1 cellular context compared by ENCODE assay signal in the genomic region with DNA sequence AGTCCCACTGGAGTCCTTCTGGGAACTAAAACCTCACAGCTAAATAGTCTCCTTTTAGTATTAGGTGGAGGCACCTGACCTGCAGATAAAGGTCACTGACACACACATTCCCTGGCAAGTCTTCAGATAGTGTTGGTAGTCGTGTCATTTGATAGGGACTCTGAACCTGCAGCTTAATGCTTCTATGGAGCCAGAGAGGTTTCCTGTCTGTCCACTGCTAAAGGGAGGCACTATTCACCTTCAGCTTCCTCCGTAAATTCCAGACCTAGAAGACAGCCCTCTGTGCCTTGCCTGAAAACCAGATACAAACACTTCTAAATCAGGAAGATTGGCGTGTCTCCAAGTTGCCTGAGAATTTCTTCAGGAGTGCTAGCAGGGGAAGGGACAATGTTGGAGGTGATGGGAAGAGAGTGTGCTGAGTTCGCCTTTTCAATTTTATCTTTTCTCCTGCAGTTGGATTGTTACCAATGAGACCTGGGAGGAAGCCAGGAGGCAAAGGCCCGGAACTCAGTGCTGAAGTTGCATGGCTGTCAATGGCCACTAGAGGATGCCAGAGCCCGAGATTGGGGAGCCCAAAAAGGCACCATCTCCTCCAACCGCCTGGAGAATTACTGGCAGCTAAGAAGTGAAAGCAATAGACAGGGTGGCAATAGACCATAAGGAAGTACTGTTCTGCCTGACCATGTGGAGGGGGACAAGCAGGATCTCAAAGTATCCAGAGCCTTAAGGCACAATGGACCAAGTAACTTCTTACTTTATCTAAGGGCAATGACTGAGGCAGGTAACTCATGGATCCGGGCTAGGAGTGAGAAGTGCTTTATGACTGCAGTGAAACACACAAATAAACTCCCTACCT.
TF ChIP-seq lines count a peak whose summit lies in the region.

No MANE protein-coding gene starts in this region.

TF ChIP-seq in GM12878, 131 proteins besides CTCF, POLR2A, EP300 and RAD21 (continued from another document):
- TF ChIP-seq, protein P1, sequence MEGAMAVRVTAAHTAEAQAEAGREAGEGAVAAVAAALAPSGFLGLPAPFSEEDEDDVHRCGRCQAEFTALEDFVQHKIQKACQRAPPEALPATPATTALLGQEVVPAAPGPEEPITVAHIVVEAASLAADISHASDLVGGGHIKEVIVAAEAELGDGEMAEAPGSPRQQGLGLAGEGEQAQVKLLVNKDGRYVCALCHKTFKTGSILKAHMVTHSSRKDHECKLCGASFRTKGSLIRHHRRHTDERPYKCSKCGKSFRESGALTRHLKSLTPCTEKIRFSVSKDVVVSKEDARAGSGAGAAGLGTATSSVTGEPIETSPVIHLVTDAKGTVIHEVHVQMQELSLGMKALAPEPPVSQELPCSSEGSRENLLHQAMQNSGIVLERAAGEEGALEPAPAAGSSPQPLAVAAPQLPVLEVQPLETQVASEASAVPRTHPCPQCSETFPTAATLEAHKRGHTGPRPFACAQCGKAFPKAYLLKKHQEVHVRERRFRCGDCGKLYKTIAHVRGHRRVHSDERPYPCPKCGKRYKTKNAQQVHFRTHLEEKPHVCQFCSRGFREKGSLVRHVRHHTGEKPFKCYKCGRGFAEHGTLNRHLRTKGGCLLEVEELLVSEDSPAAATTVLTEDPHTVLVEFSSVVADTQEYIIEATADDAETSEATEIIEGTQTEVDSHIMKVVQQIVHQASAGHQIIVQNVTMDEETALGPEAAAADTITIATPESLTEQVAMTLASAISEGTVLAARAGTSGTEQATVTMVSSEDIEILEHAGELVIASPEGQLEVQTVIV (IDR thresholded peaks at IDR 0.05; ENCODE audit: borderline replicate concordance, partially characterized antibody) = no peak
- TF ChIP-seq IRF4 (IDR thresholded peaks at IDR 0.05; ENCODE audit: low read depth, low read length) (no peak), KDM1A (IDR thresholded peaks at IDR 0.05; ENCODE audit: borderline replicate concordance) (no peak), SREBF2 (IDR thresholded peaks at IDR 0.05; ENCODE audit: low read length) (no peak), PAX5 (IDR thresholded peaks at IDR 0.05; ENCODE audit: borderline replicate concordance, low read depth, low read length) (no peak), SUPT20H (IDR thresholded peaks at IDR 0.05; ENCODE audit: borderline replicate concordance, control insufficient read depth, low read depth, low read length) (no peak), BRCA1 (IDR thresholded peaks at IDR 0.05; ENCODE audit: low read depth, low read length) (no peak), PML (IDR thresholded peaks at IDR 0.05; ENCODE audit: low read length) (no peak), SMAD5 (IDR thresholded peaks at IDR 0.05; ENCODE audit: low read depth) (no peak), RFX5 (IDR thresholded peaks at IDR 0.05; ENCODE audit: low read depth, low read length) (no peak), POU2F2 (IDR thresholded peaks at IDR 0.05; ENCODE audit: borderline replicate concordance, low read depth, low read length) (0 out of 3 replicates have a peak, but pooled peaks have one; percentile 30), MEF2A (IDR thresholded peaks at IDR 0.05; ENCODE audit: insufficient read depth, low read depth, low read length) (no peak), HCFC1 (IDR thresholded peaks at IDR 0.05; ENCODE audit: low read length) (no peak), CREM (IDR thresholded peaks at IDR 0.05; ENCODE audit: low read depth) (no peak), TARDBP (IDR thresholded peaks at IDR 0.05; ENCODE audit: borderline replicate concordance) (0 out of 2 replicates have a peak, but pooled peaks have one; percentile 51), TBL1XR1 (IDR thresholded peaks at IDR 0.05; ENCODE audit: low read depth, low read length) (no peak), EZH2 (IDR thresholded peaks at IDR 0.05; ENCODE audit: borderline replicate concordance, control insufficient read depth, low read depth, low read length) (no peak), GABPA (IDR thresholded peaks at IDR 0.05; ENCODE audit: low read depth) (no peak), MXI1 (IDR thresholded peaks at IDR 0.05; ENCODE audit: low read depth, low read length) (no peak), PAX8 (IDR thresholded peaks at IDR 0.05) (no peak), HDAC2 (IDR thresholded peaks at IDR 0.05) (no peak), JUNB (IDR thresholded peaks at IDR 0.05) (no peak), SMC3 (IDR thresholded peaks at IDR 0.05; ENCODE audit: borderline replicate concordance, low read length) (peak; percentile 89), ETV6 (conservative IDR thresholded peaks at IDR 0.05 in 1 of 2, IDR thresholded peaks at IDR 0.05 in 1 of 2; ENCODE audit: borderline replicate concordance in 1 of 2, low read depth in 1 of 2) (no peak), POLR2AphosphoS2 (IDR thresholded peaks at IDR 0.05; ENCODE audit: low read depth, low read length) (no peak), YY1 (IDR thresholded peaks at IDR 0.05; ENCODE audit: low read depth, low read length) (peak; percentile 87), RCOR1 (conservative IDR thresholded peaks at IDR 0.05; ENCODE audit: low read depth, low read length) (no peak), BACH1 (IDR thresholded peaks at IDR 0.05; ENCODE audit: borderline replicate concordance) (no peak), HDGF (IDR thresholded peaks at IDR 0.05) (0 out of 2 replicates have a peak, but pooled peaks have one; percentile 8), SRF (IDR thresholded peaks at IDR 0.05; ENCODE audit: low read depth in 2 of 2, low read length in 2 of 2) (no peak), RB1 (IDR thresholded peaks at IDR 0.05; ENCODE audit: borderline replicate concordance) (no peak), STAT3 (IDR thresholded peaks at IDR 0.05; ENCODE audit: low read depth, low read length) (no peak), IKZF1 (conservative IDR thresholded peaks at IDR 0.05) (peak; percentile 30; the same call in 1 of the 2 replicates), TCF7 (IDR thresholded peaks at IDR 0.05; ENCODE audit: borderline replicate concordance) (no peak), ESRRA (IDR thresholded peaks at IDR 0.05; ENCODE audit: low read length) (no peak), CREB1 (IDR thresholded peaks at IDR 0.05; ENCODE audit: low read depth) (no peak)
- TF ChIP-seq, protein P2, sequence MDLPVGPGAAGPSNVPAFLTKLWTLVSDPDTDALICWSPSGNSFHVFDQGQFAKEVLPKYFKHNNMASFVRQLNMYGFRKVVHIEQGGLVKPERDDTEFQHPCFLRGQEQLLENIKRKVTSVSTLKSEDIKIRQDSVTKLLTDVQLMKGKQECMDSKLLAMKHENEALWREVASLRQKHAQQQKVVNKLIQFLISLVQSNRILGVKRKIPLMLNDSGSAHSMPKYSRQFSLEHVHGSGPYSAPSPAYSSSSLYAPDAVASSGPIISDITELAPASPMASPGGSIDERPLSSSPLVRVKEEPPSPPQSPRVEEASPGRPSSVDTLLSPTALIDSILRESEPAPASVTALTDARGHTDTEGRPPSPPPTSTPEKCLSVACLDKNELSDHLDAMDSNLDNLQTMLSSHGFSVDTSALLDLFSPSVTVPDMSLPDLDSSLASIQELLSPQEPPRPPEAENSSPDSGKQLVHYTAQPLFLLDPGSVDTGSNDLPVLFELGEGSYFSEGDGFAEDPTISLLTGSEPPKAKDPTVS (IDR thresholded peaks at IDR 0.05; ENCODE audit: low read depth, low read length) = no peak
- TF ChIP-seq, protein P3, sequence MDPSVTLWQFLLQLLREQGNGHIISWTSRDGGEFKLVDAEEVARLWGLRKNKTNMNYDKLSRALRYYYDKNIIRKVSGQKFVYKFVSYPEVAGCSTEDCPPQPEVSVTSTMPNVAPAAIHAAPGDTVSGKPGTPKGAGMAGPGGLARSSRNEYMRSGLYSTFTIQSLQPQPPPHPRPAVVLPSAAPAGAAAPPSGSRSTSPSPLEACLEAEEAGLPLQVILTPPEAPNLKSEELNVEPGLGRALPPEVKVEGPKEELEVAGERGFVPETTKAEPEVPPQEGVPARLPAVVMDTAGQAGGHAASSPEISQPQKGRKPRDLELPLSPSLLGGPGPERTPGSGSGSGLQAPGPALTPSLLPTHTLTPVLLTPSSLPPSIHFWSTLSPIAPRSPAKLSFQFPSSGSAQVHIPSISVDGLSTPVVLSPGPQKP (IDR thresholded peaks at IDR 0.05; ENCODE audit: low read depth, low read length) = no peak
- TF ChIP-seq, protein P4, sequence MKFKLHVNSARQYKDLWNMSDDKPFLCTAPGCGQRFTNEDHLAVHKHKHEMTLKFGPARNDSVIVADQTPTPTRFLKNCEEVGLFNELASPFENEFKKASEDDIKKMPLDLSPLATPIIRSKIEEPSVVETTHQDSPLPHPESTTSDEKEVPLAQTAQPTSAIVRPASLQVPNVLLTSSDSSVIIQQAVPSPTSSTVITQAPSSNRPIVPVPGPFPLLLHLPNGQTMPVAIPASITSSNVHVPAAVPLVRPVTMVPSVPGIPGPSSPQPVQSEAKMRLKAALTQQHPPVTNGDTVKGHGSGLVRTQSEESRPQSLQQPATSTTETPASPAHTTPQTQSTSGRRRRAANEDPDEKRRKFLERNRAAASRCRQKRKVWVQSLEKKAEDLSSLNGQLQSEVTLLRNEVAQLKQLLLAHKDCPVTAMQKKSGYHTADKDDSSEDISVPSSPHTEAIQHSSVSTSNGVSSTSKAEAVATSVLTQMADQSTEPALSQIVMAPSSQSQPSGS (IDR thresholded peaks at IDR 0.05; ENCODE audit: low read length) = no peak
- TF ChIP-seq, protein P5, sequence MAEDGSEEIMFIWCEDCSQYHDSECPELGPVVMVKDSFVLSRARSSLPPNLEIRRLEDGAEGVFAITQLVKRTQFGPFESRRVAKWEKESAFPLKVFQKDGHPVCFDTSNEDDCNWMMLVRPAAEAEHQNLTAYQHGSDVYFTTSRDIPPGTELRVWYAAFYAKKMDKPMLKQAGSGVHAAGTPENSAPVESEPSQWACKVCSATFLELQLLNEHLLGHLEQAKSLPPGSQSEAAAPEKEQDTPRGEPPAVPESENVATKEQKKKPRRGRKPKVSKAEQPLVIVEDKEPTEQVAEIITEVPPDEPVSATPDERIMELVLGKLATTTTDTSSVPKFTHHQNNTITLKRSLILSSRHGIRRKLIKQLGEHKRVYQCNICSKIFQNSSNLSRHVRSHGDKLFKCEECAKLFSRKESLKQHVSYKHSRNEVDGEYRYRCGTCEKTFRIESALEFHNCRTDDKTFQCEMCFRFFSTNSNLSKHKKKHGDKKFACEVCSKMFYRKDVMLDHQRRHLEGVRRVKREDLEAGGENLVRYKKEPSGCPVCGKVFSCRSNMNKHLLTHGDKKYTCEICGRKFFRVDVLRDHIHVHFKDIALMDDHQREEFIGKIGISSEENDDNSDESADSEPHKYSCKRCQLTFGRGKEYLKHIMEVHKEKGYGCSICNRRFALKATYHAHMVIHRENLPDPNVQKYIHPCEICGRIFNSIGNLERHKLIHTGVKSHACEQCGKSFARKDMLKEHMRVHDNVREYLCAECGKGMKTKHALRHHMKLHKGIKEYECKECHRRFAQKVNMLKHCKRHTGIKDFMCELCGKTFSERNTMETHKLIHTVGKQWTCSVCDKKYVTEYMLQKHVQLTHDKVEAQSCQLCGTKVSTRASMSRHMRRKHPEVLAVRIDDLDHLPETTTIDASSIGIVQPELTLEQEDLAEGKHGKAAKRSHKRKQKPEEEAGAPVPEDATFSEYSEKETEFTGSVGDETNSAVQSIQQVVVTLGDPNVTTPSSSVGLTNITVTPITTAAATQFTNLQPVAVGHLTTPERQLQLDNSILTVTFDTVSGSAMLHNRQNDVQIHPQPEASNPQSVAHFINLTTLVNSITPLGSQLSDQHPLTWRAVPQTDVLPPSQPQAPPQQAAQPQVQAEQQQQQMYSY (CRISPR knock-in tag; IDR thresholded peaks at IDR 0.05) = no peak
- TF ChIP-seq, protein P6, sequence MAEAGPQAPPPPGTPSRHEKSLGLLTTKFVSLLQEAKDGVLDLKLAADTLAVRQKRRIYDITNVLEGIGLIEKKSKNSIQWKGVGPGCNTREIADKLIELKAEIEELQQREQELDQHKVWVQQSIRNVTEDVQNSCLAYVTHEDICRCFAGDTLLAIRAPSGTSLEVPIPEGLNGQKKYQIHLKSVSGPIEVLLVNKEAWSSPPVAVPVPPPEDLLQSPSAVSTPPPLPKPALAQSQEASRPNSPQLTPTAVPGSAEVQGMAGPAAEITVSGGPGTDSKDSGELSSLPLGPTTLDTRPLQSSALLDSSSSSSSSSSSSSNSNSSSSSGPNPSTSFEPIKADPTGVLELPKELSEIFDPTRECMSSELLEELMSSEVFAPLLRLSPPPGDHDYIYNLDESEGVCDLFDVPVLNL (IDR thresholded peaks at IDR 0.05; ENCODE audit: low read depth, low read length) = no peak
TF ChIP-seq in GM12878: peak in this region for 12.
